9 cellular contexts compared by ENCODE assay signal in the genomic region with DNA sequence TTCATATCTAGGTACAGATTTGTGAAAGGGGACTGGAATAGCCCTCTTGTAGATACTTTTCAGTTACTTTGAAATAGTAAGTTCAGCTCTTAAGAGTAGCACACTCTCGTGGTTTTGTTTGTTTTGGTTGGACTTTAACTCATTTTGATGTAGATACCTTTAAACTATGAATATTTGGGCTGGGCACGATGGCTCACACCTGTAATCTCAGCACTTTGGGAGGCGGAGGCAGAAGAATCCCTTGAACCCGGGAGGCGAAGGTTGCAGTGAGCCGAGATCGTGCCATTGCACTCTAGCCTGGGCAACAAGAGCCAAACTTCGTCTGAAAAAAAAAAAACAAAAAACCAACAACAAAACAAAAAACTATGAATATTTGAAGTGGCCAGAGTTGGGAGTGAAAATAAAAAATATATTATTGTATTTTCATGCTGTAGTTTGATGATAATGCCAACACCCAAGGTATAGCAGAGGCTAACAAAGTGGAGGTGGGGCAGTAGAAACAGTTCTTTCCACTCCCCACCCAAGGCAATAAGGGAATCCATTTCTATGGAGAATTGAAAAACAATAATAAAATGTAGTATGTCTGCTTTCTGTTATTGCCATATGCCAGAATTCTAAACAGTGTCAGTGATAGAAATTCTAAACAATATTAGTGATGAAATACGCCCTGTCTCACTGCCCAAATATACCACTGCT. TPM values are rescaled to one million over a fixed set of nuclear protein-coding genes. Genes with fewer than 3 reads are reported as not detected.
DNase-seq lines count a peak whose midpoint lies in the region; ATAC-seq and TF ChIP-seq lines count a peak whose summit lies in the region.
"Had no signal": no experiment of that assay in that cellular context is flagged by ENCODE, and none has a peak within 500 bp of the region (broad histone marks: within the 10 kb centered on the region; RNA-seq: fewer than 3 reads in every experiment).

No MANE protein-coding gene starts in this region.

- no peak overlapping the region for H3K27ac ChIP-seq in lower lobe of right lung

- peak overlapping the region; percentile 81 for H3K4me3 ChIP-seq in astrocyte of the cerebellum (ENCODE audit: low read depth, low read length)
- peak overlapping the region; percentile 88 for H3K4me3 ChIP-seq in lower lobe of right lung

- peak overlapping the region; percentile 96 for H3K4me3 Mint-ChIP-seq in activated naive CD4-positive, alpha-beta T cell treated with anti-CD3 and anti-CD28 coated beads for 36 hours
- peak overlapping the region; percentile 99 for H3K4me3 Mint-ChIP-seq in type B pancreatic cell

- intact Hi-C loops in activated naive CD4-positive, alpha-beta T cell treated with anti-CD3 and anti-CD28 coated beads for 36 hours (cut with micrococcal nuclease) = loop anchor here (5.0 kb wide), 1 partner anchor 1314 kb away; the partner anchor contains the start of gene PKN2
- intact Hi-C loops in lower lobe of right lung (cut with DNase I) = no loop called here

- no peak for DNase-seq in activated naive CD4-positive, alpha-beta T cell treated with anti-CD3 and anti-CD28 coated beads for 36 hours
- no peak for DNase-seq in activated naive CD4-positive, alpha-beta T cell treated with anti-CD3 and anti-CD28 coated beads, Interleukin-2, amount 50 U/mL, for 72 hours (ENCODE audit: low spot score in 2 of 2)
- DNase-seq in astrocyte of the cerebellum (ENCODE audit: low read depth) (no peak), lower lobe of right lung (no peak), type B pancreatic cell (ENCODE audit: extremely low spot score, unreplicated experiment) (no peak), HUDEP-2 (lab: John Stamatoyannopoulos, UW; ENCODE audit: unreplicated experiment in 76 of 76) (no peak)
- no peak for DNase-seq in stimulated activated CD4-positive, alpha-beta T cell treated with anti-CD3 and anti-CD28 coated beads, Interleukin-4, amount 100 ng/mL, for 4 hours
- DNase-seq: activated CD4-positive, alpha-beta T cell treated with anti-CD3 and anti-CD28 coated beads, Interleukin-2, amount 50 U/mL, for 4 hours had no signal

- peaks cover 13% of the 10 kb centered on the region for H3K36me3 Mint-ChIP-seq in activated naive CD4-positive, alpha-beta T cell treated with anti-CD3 and anti-CD28 coated beads for 36 hours (ENCODE audit: low read depth)
- peaks cover 6 to 16% of the 10 kb centered on the region in 2 donors for H3K36me3 Mint-ChIP-seq in activated naive CD4-positive, alpha-beta T cell treated with anti-CD3 and anti-CD28 coated beads, Interleukin-2, amount 50 U/mL, for 72 hours
- peaks cover 14% of the 10 kb centered on the region for H3K36me3 Mint-ChIP-seq in type B pancreatic cell

- H3K9me3 Mint-ChIP-seq in activated naive CD4-positive, alpha-beta T cell treated with anti-CD3 and anti-CD28 coated beads for 36 hours = no peaks in the 10 kb centered on the region
- H3K9me3 Mint-ChIP-seq in activated naive CD4-positive, alpha-beta T cell treated with anti-CD3 and anti-CD28 coated beads, Interleukin-2, amount 50 U/mL, for 72 hours = no peaks in the 10 kb centered on the region
- H3K9me3 Mint-ChIP-seq in type B pancreatic cell = no peaks in the 10 kb centered on the region

- H3K27me3 Mint-ChIP-seq in activated naive CD4-positive, alpha-beta T cell treated with anti-CD3 and anti-CD28 coated beads for 36 hours (ENCODE audit: low read depth) = no peaks in the 10 kb centered on the region
- H3K27me3 Mint-ChIP-seq in type B pancreatic cell = no peaks in the 10 kb centered on the region

- H3K27ac Mint-ChIP-seq in activated naive CD4-positive, alpha-beta T cell treated with anti-CD3 and anti-CD28 coated beads for 36 hours = no peak overlapping the region
- H3K27ac Mint-ChIP-seq in activated naive CD4-positive, alpha-beta T cell treated with anti-CD3 and anti-CD28 coated beads, Interleukin-2, amount 50 U/mL, for 72 hours = peak overlapping the region in 1 of 2 donors; percentile 93
- H3K27ac Mint-ChIP-seq in type B pancreatic cell = peak overlapping the region; percentile 98

- H3K9me3 ChIP-seq in lower lobe of right lung = no peaks in the 10 kb centered on the region

- H3K4me1 Mint-ChIP-seq in activated naive CD4-positive, alpha-beta T cell treated with anti-CD3 and anti-CD28 coated beads for 36 hours (ENCODE audit: low read depth) = peaks cover 45% of the 10 kb centered on the region
- H3K4me1 Mint-ChIP-seq in type B pancreatic cell (ENCODE audit: unreplicated experiment) = peaks cover 31% of the 10 kb centered on the region

- no peaks in the 10 kb centered on the region for H3K27me3 ChIP-seq in lower lobe of right lung (ENCODE audit: low read depth)

- no peaks in the 10 kb centered on the region for H3K36me3 ChIP-seq in lower lobe of right lung

- in situ Hi-C loops in astrocyte of the cerebellum (cut with HindIII; ENCODE audit: low sequenced_read_pairs) = loop anchor here (5.0 kb wide), 1 partner anchor 36 kb away; no protein-coding TSS in a partner anchor

- ATAC-seq in activated naive CD4-positive, alpha-beta T cell treated with anti-CD3 and anti-CD28 coated beads, Interleukin-2, amount 50 U/mL, for 72 hours = no peak
- ATAC-seq in lower lobe of right lung = no peak
- ATAC-seq in HG03565 (IDR thresholded peaks at IDR 0.05; ENCODE audit: unreplicated experiment) = no peak

- CTCF ChIA-PET in activated naive CD4-positive, alpha-beta T cell treated with anti-CD3 and anti-CD28 coated beads for 36 hours (lab: Charles Lee) = no interaction called here

- H3K4me1 ChIP-seq in lower lobe of right lung = peaks cover 19% of the 10 kb centered on the region

- no peak for TF ChIP-seq CTCF in astrocyte of the cerebellum (IDR thresholded peaks at IDR 0.05; ENCODE audit: low read depth, low read length, missing control alignments)
- TF ChIP-seq CTCF in lower lobe of right lung (IDR thresholded peaks at IDR 0.05) = no peak
- TF ChIP-seq CTCF in type B pancreatic cell (conservative IDR thresholded peaks at IDR 0.05) = no peak

RNA-seq across cellular contexts. Expression of gene ZNF326, which starts 1.7 kb away (rescaled TPM):
- 10 to 100 TPM; 17.4 to 17.9 TPM for total RNA-seq in activated naive CD4-positive, alpha-beta T cell treated with anti-CD3 and anti-CD28 coated beads for 36 hours
- total RNA-seq in activated naive CD4-positive, alpha-beta T cell treated with anti-CD3 and anti-CD28 coated beads, Interleukin-2, amount 50 U/mL, for 72 hours = 10 to 100 TPM; 20.6 to 32.2 TPM
- 16.1 TPM for total RNA-seq in lower lobe of right lung
- 23.5 and 39.1 TPM in 2 replicates for total RNA-seq in type B pancreatic cell (ENCODE audit: low replicate concordance)
